ENCODE assay signal across 1 cellular context in the genomic region with DNA sequence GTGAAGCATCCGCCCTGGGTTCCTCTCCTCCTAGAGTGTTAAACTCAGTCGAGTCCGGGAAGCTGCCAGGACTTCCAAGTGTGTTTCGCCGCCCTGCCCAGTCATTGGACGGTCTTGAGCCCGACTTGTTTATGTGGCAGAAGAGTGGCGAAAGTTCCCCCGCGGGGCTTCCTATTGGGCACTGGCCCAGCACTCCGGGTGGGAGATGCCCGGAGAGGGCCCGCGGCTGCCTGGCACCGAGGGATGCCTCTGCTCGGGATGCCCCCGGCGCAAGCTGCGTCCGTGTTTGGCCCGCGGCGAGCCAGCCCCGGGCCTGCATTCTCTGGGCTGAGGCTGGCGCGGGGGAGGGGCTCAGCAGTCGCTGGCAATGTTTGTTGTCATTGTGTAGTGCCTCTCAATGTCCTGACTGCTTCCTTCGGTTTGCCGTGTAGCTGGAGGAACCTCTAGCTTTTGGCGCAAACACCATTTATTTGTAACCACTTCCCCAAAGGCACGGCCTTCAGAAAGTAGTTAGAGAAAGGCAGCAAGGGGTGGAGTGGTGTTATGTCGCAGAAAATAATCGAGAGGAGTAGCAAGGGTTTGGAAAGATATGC.
TF ChIP-seq lines count a peak whose summit lies in the region.

No MANE protein-coding gene starts in this region.

TF ChIP-seq in K562, 482 proteins besides CTCF, POLR2A, EP300 and RAD21 (continued from another document and continues in another):
- TF ChIP-seq, protein P1, sequence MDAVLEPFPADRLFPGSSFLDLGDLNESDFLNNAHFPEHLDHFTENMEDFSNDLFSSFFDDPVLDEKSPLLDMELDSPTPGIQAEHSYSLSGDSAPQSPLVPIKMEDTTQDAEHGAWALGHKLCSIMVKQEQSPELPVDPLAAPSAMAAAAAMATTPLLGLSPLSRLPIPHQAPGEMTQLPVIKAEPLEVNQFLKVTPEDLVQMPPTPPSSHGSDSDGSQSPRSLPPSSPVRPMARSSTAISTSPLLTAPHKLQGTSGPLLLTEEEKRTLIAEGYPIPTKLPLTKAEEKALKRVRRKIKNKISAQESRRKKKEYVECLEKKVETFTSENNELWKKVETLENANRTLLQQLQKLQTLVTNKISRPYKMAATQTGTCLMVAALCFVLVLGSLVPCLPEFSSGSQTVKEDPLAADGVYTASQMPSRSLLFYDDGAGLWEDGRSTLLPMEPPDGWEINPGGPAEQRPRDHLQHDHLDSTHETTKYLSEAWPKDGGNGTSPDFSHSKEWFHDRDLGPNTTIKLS (IDR thresholded peaks at IDR 0.05; ENCODE audit: borderline replicate concordance, low read depth) = peak; percentile 50; the same call in 1 of the 2 replicates
- TF ChIP-seq ZNF583 (CRISPR knock-in tag; IDR thresholded peaks at IDR 0.05) = no peak
- no peak for TF ChIP-seq NCOA4 (IDR thresholded peaks at IDR 0.05; ENCODE audit: partially characterized antibody)
- no peak for TF ChIP-seq MEF2D (tag; conservative IDR thresholded peaks at IDR 0.05; ENCODE audit: low read depth)
- TF ChIP-seq GABPB2 (CRISPR knock-in tag; conservative IDR thresholded peaks at IDR 0.05) = no peak
- TF ChIP-seq ETV6 (IDR thresholded peaks at IDR 0.05; ENCODE audit: borderline replicate concordance in 1 of 2, low read depth in 2 of 2, low read length in 1 of 2) = no peak; a peak in 1 of 4 replicates
- TF ChIP-seq ETV6 (CRISPR knock-in tag; IDR thresholded peaks at IDR 0.05; ENCODE audit: borderline replicate concordance) = no peak
- no peak for TF ChIP-seq BCL6 (CRISPR knock-in tag; IDR thresholded peaks at IDR 0.05)
- no peak for TF ChIP-seq ZNF764 (CRISPR knock-in tag; IDR thresholded peaks at IDR 0.05; ENCODE audit: low read depth)
- TF ChIP-seq, protein P2, sequence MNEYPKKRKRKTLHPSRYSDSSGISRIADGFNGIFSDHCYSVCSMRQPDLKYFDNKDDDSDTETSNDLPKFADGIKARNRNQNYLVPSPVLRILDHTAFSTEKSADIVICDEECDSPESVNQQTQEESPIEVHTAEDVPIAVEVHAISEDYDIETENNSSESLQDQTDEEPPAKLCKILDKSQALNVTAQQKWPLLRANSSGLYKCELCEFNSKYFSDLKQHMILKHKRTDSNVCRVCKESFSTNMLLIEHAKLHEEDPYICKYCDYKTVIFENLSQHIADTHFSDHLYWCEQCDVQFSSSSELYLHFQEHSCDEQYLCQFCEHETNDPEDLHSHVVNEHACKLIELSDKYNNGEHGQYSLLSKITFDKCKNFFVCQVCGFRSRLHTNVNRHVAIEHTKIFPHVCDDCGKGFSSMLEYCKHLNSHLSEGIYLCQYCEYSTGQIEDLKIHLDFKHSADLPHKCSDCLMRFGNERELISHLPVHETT (CRISPR knock-in tag; conservative IDR thresholded peaks at IDR 0.05 in 1 of 2, IDR thresholded peaks at IDR 0.05 in 1 of 2) = no peak; a peak in 1 of 4 replicates
- TF ChIP-seq ZNF274 (IDR thresholded peaks at IDR 0.05; ENCODE audit: borderline replicate concordance, low read depth, low read length) = no peak
- TF ChIP-seq RBM15 (IDR thresholded peaks at IDR 0.05; ENCODE audit: insufficient read depth, low read length) = no peak
- TF ChIP-seq RFX1 (IDR thresholded peaks at IDR 0.05) = no peak
- no peak for TF ChIP-seq TOE1 (IDR thresholded peaks at IDR 0.05; ENCODE audit: borderline replicate concordance)
- TF ChIP-seq TOE1 (CRISPR knock-in tag; IDR thresholded peaks at IDR 0.05; ENCODE audit: borderline replicate concordance, low read depth) = no peak
- no peak for TF ChIP-seq CBX2 (IDR thresholded peaks at IDR 0.05; ENCODE audit: insufficient read depth, low read length, poor library complexity, severe bottlenecking)
- TF ChIP-seq, protein P3, sequence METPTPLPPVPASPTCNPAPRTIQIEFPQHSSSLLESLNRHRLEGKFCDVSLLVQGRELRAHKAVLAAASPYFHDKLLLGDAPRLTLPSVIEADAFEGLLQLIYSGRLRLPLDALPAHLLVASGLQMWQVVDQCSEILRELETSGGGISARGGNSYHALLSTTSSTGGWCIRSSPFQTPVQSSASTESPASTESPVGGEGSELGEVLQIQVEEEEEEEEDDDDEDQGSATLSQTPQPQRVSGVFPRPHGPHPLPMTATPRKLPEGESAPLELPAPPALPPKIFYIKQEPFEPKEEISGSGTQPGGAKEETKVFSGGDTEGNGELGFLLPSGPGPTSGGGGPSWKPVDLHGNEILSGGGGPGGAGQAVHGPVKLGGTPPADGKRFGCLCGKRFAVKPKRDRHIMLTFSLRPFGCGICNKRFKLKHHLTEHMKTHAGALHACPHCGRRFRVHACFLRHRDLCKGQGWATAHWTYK (CRISPR knock-in tag; IDR thresholded peaks at IDR 0.05) = peak; percentile 73; the same call in 1 of the 2 replicates
- TF ChIP-seq PHTF2 (CRISPR knock-in tag; IDR thresholded peaks at IDR 0.05) = no peak
- no peak for TF ChIP-seq SNRNP70 (optimal IDR thresholded peaks at IDR 0.05; ENCODE audit: low read depth, low read length)
- TF ChIP-seq ZNF224 (CRISPR knock-in tag; IDR thresholded peaks at IDR 0.05) = no peak
- peak; percentile 30; the same call in 1 of the 2 replicates for TF ChIP-seq PHF8 (IDR thresholded peaks at IDR 0.05; ENCODE audit: borderline replicate concordance, low read length)
- no peak for TF ChIP-seq NUFIP1 (IDR thresholded peaks at IDR 0.05; ENCODE audit: partially characterized antibody)
- TF ChIP-seq, protein P4, sequence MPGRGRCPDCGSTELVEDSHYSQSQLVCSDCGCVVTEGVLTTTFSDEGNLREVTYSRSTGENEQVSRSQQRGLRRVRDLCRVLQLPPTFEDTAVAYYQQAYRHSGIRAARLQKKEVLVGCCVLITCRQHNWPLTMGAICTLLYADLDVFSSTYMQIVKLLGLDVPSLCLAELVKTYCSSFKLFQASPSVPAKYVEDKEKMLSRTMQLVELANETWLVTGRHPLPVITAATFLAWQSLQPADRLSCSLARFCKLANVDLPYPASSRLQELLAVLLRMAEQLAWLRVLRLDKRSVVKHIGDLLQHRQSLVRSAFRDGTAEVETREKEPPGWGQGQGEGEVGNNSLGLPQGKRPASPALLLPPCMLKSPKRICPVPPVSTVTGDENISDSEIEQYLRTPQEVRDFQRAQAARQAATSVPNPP (IDR thresholded peaks at IDR 0.05; ENCODE audit: borderline replicate concordance, insufficient read depth, insufficient read length) = no peak
- no peak for TF ChIP-seq ZNF830 (CRISPR knock-in tag; IDR thresholded peaks at IDR 0.05)
- TF ChIP-seq CXXC5 (CRISPR knock-in tag; IDR thresholded peaks at IDR 0.05) = no peak
- no peak for TF ChIP-seq FOXK1 (CRISPR knock-in tag; IDR thresholded peaks at IDR 0.05; ENCODE audit: borderline replicate concordance)
- TF ChIP-seq MITF (IDR thresholded peaks at IDR 0.05) = no peak
- TF ChIP-seq EHMT2 (IDR thresholded peaks at IDR 0.05) = no peak
- TF ChIP-seq LEF1 (IDR thresholded peaks at IDR 0.05) = no peak
- no peak for TF ChIP-seq BCOR (IDR thresholded peaks at IDR 0.05)
- TF ChIP-seq, protein P5, sequence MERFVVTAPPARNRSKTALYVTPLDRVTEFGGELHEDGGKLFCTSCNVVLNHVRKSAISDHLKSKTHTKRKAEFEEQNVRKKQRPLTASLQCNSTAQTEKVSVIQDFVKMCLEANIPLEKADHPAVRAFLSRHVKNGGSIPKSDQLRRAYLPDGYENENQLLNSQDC (CRISPR knock-in tag; IDR thresholded peaks at IDR 0.05) = no peak
- TF ChIP-seq ETV5 (CRISPR knock-in tag; IDR thresholded peaks at IDR 0.05; ENCODE audit: low read depth) = no peak
- no peak for TF ChIP-seq HNRNPLL (IDR thresholded peaks at IDR 0.05; ENCODE audit: low read depth, low read length, poor library complexity, severe bottlenecking)
- peak; percentile 7; the same call in 1 of the 2 replicates for TF ChIP-seq NFE2 (IDR thresholded peaks at IDR 0.05; ENCODE audit: low read depth)
- TF ChIP-seq NFE2L1 (tag; IDR thresholded peaks at IDR 0.05; ENCODE audit: borderline replicate concordance, low read depth) = no peak
- peak; percentile 46 for TF ChIP-seq EP400 (IDR thresholded peaks at IDR 0.05)
- TF ChIP-seq, protein P6, sequence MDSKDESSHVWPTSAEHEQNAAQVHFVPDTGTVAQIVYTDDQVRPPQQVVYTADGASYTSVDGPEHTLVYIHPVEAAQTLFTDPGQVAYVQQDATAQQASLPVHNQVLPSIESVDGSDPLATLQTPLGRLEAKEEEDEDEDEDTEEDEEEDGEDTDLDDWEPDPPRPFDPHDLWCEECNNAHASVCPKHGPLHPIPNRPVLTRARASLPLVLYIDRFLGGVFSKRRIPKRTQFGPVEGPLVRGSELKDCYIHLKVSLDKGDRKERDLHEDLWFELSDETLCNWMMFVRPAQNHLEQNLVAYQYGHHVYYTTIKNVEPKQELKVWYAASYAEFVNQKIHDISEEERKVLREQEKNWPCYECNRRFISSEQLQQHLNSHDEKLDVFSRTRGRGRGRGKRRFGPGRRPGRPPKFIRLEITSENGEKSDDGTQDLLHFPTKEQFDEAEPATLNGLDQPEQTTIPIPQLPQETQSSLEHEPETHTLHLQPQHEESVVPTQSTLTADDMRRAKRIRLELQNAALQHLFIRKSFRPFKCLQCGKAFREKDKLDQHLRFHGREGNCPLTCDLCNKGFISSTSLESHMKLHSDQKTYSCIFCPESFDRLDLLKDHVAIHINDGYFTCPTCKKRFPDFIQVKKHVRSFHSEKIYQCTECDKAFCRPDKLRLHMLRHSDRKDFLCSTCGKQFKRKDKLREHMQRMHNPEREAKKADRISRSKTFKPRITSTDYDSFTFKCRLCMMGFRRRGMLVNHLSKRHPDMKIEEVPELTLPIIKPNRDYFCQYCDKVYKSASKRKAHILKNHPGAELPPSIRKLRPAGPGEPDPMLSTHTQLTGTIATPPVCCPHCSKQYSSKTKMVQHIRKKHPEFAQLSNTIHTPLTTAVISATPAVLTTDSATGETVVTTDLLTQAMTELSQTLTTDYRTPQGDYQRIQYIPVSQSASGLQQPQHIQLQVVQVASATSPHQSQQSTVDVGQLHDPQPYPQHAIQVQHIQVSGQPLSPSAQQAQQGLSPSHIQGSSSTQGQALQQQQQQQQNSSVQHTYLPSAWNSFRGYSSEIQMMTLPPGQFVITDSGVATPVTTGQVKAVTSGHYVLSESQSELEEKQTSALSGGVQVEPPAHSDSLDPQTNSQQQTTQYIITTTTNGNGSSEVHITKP (IDR thresholded peaks at IDR 0.05; ENCODE audit: partially characterized antibody) = no peak
- peak; percentile 69 for TF ChIP-seq SPI1 (IDR thresholded peaks at IDR 0.05; ENCODE audit: borderline replicate concordance, low read depth, low read length)
- no peak for TF ChIP-seq PTRF (tag; IDR thresholded peaks at IDR 0.05)
- TF ChIP-seq ZNF124 (CRISPR knock-in tag; IDR thresholded peaks at IDR 0.05) = no peak
- 0 out of 2 replicates have a peak, but pooled peaks have one; percentile 7 for TF ChIP-seq ZBTB40 (IDR thresholded peaks at IDR 0.05)
- no peak for TF ChIP-seq ZBTB40 (CRISPR knock-in tag; IDR thresholded peaks at IDR 0.05)
